Comparison of ENCODE assay signal across 31 cellular contexts in genomic region chr18:69081846-69082245, GRCh38.
"Had no signal": no experiment of that assay in that cellular context is flagged by ENCODE, and none has a peak within 500 bp of the region (broad histone marks: within the 10 kb centered on the region; RNA-seq: fewer than 3 reads in every experiment).

No MANE protein-coding gene starts in this region.

- H3K9me3 ChIP-seq: adrenal gland, body of pancreas, esophagus muscularis mucosa, gastrocnemius medialis, heart left ventricle had no signal

- H3K36me3 ChIP-seq: adrenal gland, esophagus muscularis mucosa, gastrocnemius medialis, heart left ventricle, WERI-Rb-1 had no signal

- H3K27ac ChIP-seq: adrenal gland, body of pancreas, esophagus muscularis mucosa, foreskin keratinocyte, gastrocnemius medialis, heart left ventricle, WERI-Rb-1 had no signal

- FAIRE-seq: colon had no signal

- DNase-seq: activated B cell treated with CpG ODN at 0.5 μM for 24 hours; activated CD4-positive, alpha-beta T cell treated with anti-CD3 and anti-CD28 coated beads for 48 hours; activated CD4-positive, alpha-beta T cell treated with anti-CD3 and anti-CD28 coated beads, Interleukin-2, amount 50 U/mL, for 1 hour; activated CD4-positive, alpha-beta T cell treated with anti-CD3 and anti-CD28 coated beads, Interleukin-2, amount 50 U/mL, for 48 hours; activated CD8-positive, alpha-beta memory T cell treated with anti-CD3 and anti-CD28 coated beads for 24 hours; activated CD8-positive, alpha-beta T cell treated with anti-CD3 and anti-CD28 coated beads for 36 hours; activated effector memory CD4-positive, alpha-beta T cell treated with anti-CD3 and anti-CD28 coated beads, Interleukin-2, amount 50 U/mL, for 16 hours; activated naive CD4-positive, alpha-beta T cell treated with anti-CD3 and anti-CD28 coated beads for 36 hours; activated naive CD8-positive, alpha-beta T cell treated with anti-CD3 and anti-CD28 coated beads for 36 hours; activated naive CD8-positive, alpha-beta T cell treated with anti-CD3 and anti-CD28 coated beads, Interleukin-2, amount 50 U/mL, for 24 hours; activated T-cell treated with anti-CD3 and anti-CD28 coated beads, Interleukin-2, amount 50 U/mL, for 48 hours; adrenal gland; amygdala; aorta; body of pancreas; caudate nucleus; cortex of kidney; dermis blood vessel endothelial cell; effector CD4-positive, alpha-beta T cell; effector memory CD8-positive, alpha-beta T cell; erythroblast; foreskin keratinocyte; gastrocnemius medialis; glutamatergic neuron; heart left ventricle; T-helper 17 cell; T1000; WERI-Rb-1 had no signal

- ATAC-seq: activated CD4-positive, CD25-positive, alpha-beta regulatory T cell treated with anti-CD3 and anti-CD28 coated beads, Interleukin-2, amount 50 U/mL, for 24 hours; activated CD8-positive, alpha-beta T cell treated with anti-CD3 and anti-CD28 coated beads for 36 hours; activated naive CD8-positive, alpha-beta T cell treated with anti-CD3 and anti-CD28 coated beads, Interleukin-2, amount 50 U/mL, for 24 hours; body of pancreas; effector memory CD8-positive, alpha-beta T cell; foreskin keratinocyte; gastrocnemius medialis; heart left ventricle; T-helper 17 cell had no signal

- H3K4me3 ChIP-seq: adrenal gland, body of pancreas, esophagus muscularis mucosa, gastrocnemius medialis, heart left ventricle had no signal

- H3K27me3 ChIP-seq: adrenal gland, body of pancreas, esophagus muscularis mucosa, foreskin keratinocyte, gastrocnemius medialis, heart left ventricle had no signal

- H3K4me1 ChIP-seq: adrenal gland, body of pancreas, esophagus muscularis mucosa, foreskin keratinocyte, gastrocnemius medialis, heart left ventricle had no signal
